In genomic region chr16:4693296-4693955, GRCh38 we compare ENCODE assay signal across 8 cellular contexts. TPM values are rescaled to one million over a fixed set of nuclear protein-coding genes. Genes with fewer than 3 reads are reported as not detected.
DNase-seq lines count a peak whose midpoint lies in the region; ATAC-seq and TF ChIP-seq lines count a peak whose summit lies in the region.

TSS of gene NUDT16L1 (plus strand) at chr16:4693562. CDS start at chr16:4693727, 165 bp downstream.

- peak within 1 kb of the TSS; percentile 88 to 91 (median 91) for H3K4me3 Mint-ChIP-seq in nephron

- H3K9me2 ChIP-seq in MM.1S (replicated peaks; ENCODE audit: insufficient read depth, low read length) = no peaks in the 10 kb centered on the region

- ATAC-seq in stimulated activated naive CD8-positive, alpha-beta T cell treated with anti-CD3 and anti-CD28 coated beads, Interleukin-15, Interleukin-2, amounts not matched to agents 100 U/mL and 50 U/mL, for 24 hours = peak; percentile 97

- peak; percentile 97 for DNase-seq in G401 (ENCODE audit: low spot score)
- peak; percentile 94 to 96 for DNase-seq in HAP-1 (ENCODE audit: low spot score in 2 of 2)
- DNase-seq in MM.1S = peak; percentile 97
- peak; percentile 88 for DNase-seq in SHP77 treated with DMSO at 0.1 percent for 48 hours (lab: John Stamatoyannopoulos, UW)
- peak; percentile 99 for DNase-seq in activated effector memory CD4-positive, alpha-beta T cell treated with anti-CD3 and anti-CD28 coated beads, Interleukin-2, amount 50 U/mL, for 16 hours
- DNase-seq in fibroblast of the aortic adventitia (ENCODE audit: low read depth) = peak; percentile 88
- DNase-seq in stimulated activated naive CD8-positive, alpha-beta T cell treated with anti-CD3 and anti-CD28 coated beads, Interleukin-15, Interleukin-2, amounts not matched to agents 100 U/mL and 50 U/mL, for 24 hours = peak; percentile 99

- no peaks in the 10 kb centered on the region for H3K27me3 ChIP-seq in HAP-1 (ENCODE audit: low read depth)
- no peaks in the 10 kb centered on the region for H3K27me3 ChIP-seq in MM.1S (replicated peaks; ENCODE audit: insufficient read depth, low read length)

- peaks cover 25% of the 10 kb centered on the region for H3K79me2 ChIP-seq in MM.1S (ENCODE audit: low read length)

- H3K4me3 ChIP-seq in HAP-1 = peak within 1 kb of the TSS; percentile 79
- H3K4me3 ChIP-seq in MM.1S (ENCODE audit: low read length) = peak within 1 kb of the TSS; percentile 95
- H3K4me3 ChIP-seq in fibroblast of the aortic adventitia (ENCODE audit: low read depth, low read length) = peak within 1 kb of the TSS; percentile 95

- H3K9me3 ChIP-seq in HAP-1 (no peaks in the 10 kb centered on the region), MM.1S (replicated peaks; ENCODE audit: insufficient read depth, low read length) (no peaks in the 10 kb centered on the region)

- H3K36me3 ChIP-seq in HAP-1 (replicated peaks) (peaks cover 44% of the 10 kb centered on the region), MM.1S (replicated peaks; ENCODE audit: insufficient read depth, low read length) (no peaks in the 10 kb centered on the region)

- no peaks in the 10 kb centered on the region for H3K9me3 Mint-ChIP-seq in nephron

- peaks cover 9% of the 10 kb centered on the region for H3K4me1 Mint-ChIP-seq in nephron

- H3K36me3 Mint-ChIP-seq in nephron (ENCODE audit: low read depth) = peaks cover 3% of the 10 kb centered on the region

- no peaks in the 10 kb centered on the region for H3F3A ChIP-seq in MM.1S (ENCODE audit: insufficient read depth, low read length)

- no peaks in the 10 kb centered on the region for H4K20me1 ChIP-seq in MM.1S (ENCODE audit: insufficient read depth, low read length)

- H3K27ac ChIP-seq in MM.1S (ENCODE audit: low read length) = no peak within 1 kb of the TSS; the same call in 1 of the 2 replicates

- H3K4me1 ChIP-seq in HAP-1 = peaks cover 5% of the 10 kb centered on the region
- H3K4me1 ChIP-seq in MM.1S (ENCODE audit: low read length) = peaks cover 7% of the 10 kb centered on the region; the same call in 1 of the 2 replicates

- H3K27ac Mint-ChIP-seq in nephron = peak within 1 kb of the TSS in 2 of 3 experiments; percentile 80 to 88

- H2AFZ ChIP-seq in MM.1S (ENCODE audit: low read length) = peak within 1 kb of the TSS; percentile 71

- in situ Hi-C loops in G401 (cut with HindIII; ENCODE audit: low sequenced_read_pairs) = loop anchor here (25.0 kb wide), 1 partner anchor 181 kb away; no protein-coding TSS in a partner anchor
- in situ Hi-C loops in HAP-1 (cut with MboI; ENCODE audit: low sequenced_read_pairs) = no loop called here

- H3K27me3 Mint-ChIP-seq in nephron (ENCODE audit: low read depth) = no peaks in the 10 kb centered on the region

- H3K9ac ChIP-seq in MM.1S (ENCODE audit: low read length) = peak within 1 kb of the TSS; percentile 81

- TF ChIP-seq CTCF in MM.1S (IDR thresholded peaks at IDR 0.05; ENCODE audit: low read length) (peak; percentile 12; the same call in 1 of the 2 replicates), fibroblast of the aortic adventitia (IDR thresholded peaks at IDR 0.05; ENCODE audit: insufficient read depth, low read length) (peak; percentile 10), nephron (IDR thresholded peaks at IDR 0.05; ENCODE audit: unreplicated experiment in 3 of 3) (peak in 1 of 3 experiments; percentile 25)

- peak within 1 kb of the TSS; percentile 89 for H3K4me2 ChIP-seq in MM.1S (ENCODE audit: low read depth, low read length)

RNA-seq across cellular contexts. Expression of gene NUDT16L1, which starts in this region (rescaled TPM):
- 71.5 and 89.1 TPM in 2 replicates for total RNA-seq in G401 (2014; rRNA removed; shearing (Covaris generic))
- 15.4 and 48.3 TPM in 2 replicates for total RNA-seq in fibroblast of the aortic adventitia (ENCODE audit: low replicate concordance)
